1 cellular context compared by ENCODE assay signal in the genomic region with DNA sequence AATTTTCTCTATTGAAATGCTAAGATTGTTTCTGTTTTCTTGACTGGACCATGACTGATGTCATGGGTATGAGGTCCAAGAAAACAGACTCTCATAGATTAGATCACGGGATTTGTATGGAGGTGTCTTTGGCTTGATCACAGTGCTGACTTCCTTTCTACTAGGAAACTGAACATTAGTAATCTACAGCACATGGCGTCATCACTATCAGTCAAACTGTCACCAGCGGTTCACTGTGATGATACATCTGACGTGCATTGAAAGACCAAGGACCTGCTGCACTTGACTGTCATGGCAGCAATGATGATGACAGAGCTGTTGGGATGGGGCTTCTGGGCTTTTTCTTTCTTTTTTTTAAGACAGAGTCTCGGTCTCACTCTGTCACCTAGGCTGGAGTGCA.
TF ChIP-seq lines count a peak whose summit lies in the region.

No MANE protein-coding gene starts in this region.

TF ChIP-seq in K562, 482 proteins besides CTCF, POLR2A, EP300 and RAD21 (continued from another document):
- TF ChIP-seq SIX5 (IDR thresholded peaks at IDR 0.05; ENCODE audit: borderline replicate concordance in 1 of 2, insufficient read depth in 1 of 2, low read depth in 1 of 2, low read length in 2 of 2) (no peak), LCOR (CRISPR knock-in tag; IDR thresholded peaks at IDR 0.05) (no peak), NBN (IDR thresholded peaks at IDR 0.05; ENCODE audit: low read depth) (no peak), ZNF280A (IDR thresholded peaks at IDR 0.05; ENCODE audit: low read depth, partially characterized antibody) (no peak), BRF2 (IDR thresholded peaks at IDR 0.05; ENCODE audit: borderline replicate concordance, insufficient read depth, insufficient read length) (no peak), ESRRB (CRISPR knock-in tag; IDR thresholded peaks at IDR 0.05; ENCODE audit: borderline replicate concordance) (no peak), SREBF1 (IDR thresholded peaks at IDR 0.05; ENCODE audit: borderline replicate concordance, low read depth, low read length) (no peak), CBFA2T2 (conservative IDR thresholded peaks at IDR 0.05) (no peak)
- TF ChIP-seq, protein P1, sequence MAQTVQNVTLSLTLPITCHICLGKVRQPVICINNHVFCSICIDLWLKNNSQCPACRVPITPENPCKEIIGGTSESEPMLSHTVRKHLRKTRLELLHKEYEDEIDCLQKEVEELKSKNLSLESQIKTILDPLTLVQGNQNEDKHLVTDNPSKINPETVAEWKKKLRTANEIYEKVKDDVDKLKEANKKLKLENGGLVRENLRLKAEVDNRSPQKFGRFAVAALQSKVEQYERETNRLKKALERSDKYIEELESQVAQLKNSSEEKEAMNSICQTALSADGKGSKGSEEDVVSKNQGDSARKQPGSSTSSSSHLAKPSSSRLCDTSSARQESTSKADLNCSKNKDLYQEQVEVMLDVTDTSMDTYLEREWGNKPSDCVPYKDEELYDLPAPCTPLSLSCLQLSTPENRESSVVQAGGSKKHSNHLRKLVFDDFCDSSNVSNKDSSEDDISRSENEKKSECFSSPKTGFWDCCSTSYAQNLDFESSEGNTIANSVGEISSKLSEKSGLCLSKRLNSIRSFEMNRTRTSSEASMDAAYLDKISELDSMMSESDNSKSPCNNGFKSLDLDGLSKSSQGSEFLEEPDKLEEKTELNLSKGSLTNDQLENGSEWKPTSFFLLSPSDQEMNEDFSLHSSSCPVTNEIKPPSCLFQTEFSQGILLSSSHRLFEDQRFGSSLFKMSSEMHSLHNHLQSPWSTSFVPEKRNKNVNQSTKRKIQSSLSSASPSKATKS (CRISPR knock-in tag; IDR thresholded peaks at IDR 0.05) = no peak
- TF ChIP-seq, protein P2, sequence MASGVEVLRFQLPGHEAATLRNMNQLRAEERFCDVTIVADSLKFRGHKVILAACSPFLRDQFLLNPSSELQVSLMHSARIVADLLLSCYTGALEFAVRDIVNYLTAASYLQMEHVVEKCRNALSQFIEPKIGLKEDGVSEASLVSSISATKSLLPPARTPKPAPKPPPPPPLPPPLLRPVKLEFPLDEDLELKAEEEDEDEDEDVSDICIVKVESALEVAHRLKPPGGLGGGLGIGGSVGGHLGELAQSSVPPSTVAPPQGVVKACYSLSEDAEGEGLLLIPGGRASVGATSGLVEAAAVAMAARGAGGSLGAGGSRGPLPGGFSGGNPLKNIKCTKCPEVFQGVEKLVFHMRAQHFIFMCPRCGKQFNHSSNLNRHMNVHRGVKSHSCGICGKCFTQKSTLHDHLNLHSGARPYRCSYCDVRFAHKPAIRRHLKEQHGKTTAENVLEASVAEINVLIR (CRISPR knock-in tag; IDR thresholded peaks at IDR 0.05) = peak; percentile 80
